ENCODE assay signal across 9 cellular contexts in genomic region chr6:90068264-90068663, GRCh38.
DNase-seq lines count a peak whose midpoint lies in the region; ATAC-seq lines count a peak whose summit lies in the region.
"Had no signal": no experiment of that assay in that cellular context is flagged by ENCODE, and none has a peak within 500 bp of the region (broad histone marks: within the 10 kb centered on the region; RNA-seq: fewer than 3 reads in every experiment).

No MANE protein-coding gene starts in this region.

- H3K9me3 Mint-ChIP-seq in activated T-cell treated with anti-CD3 and anti-CD28 coated beads, Interleukin-2, amount 50 U/mL, for 72 hours = peaks cover 0 to 2% of the 10 kb centered on the region in 2 donors

- no peaks in the 10 kb centered on the region for H3K27me3 Mint-ChIP-seq in activated T-cell treated with anti-CD3 and anti-CD28 coated beads, Interleukin-2, amount 50 U/mL, for 72 hours (ENCODE audit: low read depth)

- peak overlapping the region; percentile 71 for H3K27ac Mint-ChIP-seq in activated T-cell treated with anti-CD3 and anti-CD28 coated beads, Interleukin-2, amount 50 U/mL, for 72 hours

- H3K36me3 Mint-ChIP-seq in activated T-cell treated with anti-CD3 and anti-CD28 coated beads, Interleukin-2, amount 50 U/mL, for 72 hours (ENCODE audit: insufficient read depth in 2 of 2) = peaks cover 35 to 48% of the 10 kb centered on the region in 2 donors

- in situ Hi-C loops in Caki2 (cut with HindIII; ENCODE audit: low pct_unique_long_range_greater_than_20kb, low sequenced_read_pairs) = no loop called here

- DNase-seq in Caki2 (ENCODE audit: low read depth) (peak; percentile 14), HCEC 1CT (peak; percentile 35), kidney tubule cell (ENCODE audit: low spot score) (peak; percentile 80), NCI-H1694 (lab: John Stamatoyannopoulos, UW) (no peak)
- DNase-seq in activated T-cell treated with anti-CD3 and anti-CD28 coated beads, Interleukin-2, amount 50 U/mL, for 72 hours = peak; percentile 35 to 46
- DNase-seq in NK-92 treated with Interleukin-12 subunit alpha and Interleukin-12 subunit beta, amount 100 ng/mL, for 24 hours (lab: John Stamatoyannopoulos, UW) = no peak
- DNase-seq: NCI-H1105 had no signal

- peak; percentile 70 to 77 for ATAC-seq in activated T-cell treated with anti-CD3 and anti-CD28 coated beads, Interleukin-2, amount 50 U/mL, for 72 hours (replicated peaks in 1 of 2)
- no peak for ATAC-seq in HG02884 (IDR thresholded peaks at IDR 0.05; ENCODE audit: unreplicated experiment)
- no peak for ATAC-seq in GM21723 (IDR thresholded peaks at IDR 0.05; ENCODE audit: unreplicated experiment)

- peaks cover 88% of the 10 kb centered on the region for H3K4me1 Mint-ChIP-seq in activated T-cell treated with anti-CD3 and anti-CD28 coated beads, Interleukin-2, amount 50 U/mL, for 72 hours (ENCODE audit: low read depth)

- H3K4me3 Mint-ChIP-seq in activated T-cell treated with anti-CD3 and anti-CD28 coated beads, Interleukin-2, amount 50 U/mL, for 72 hours = peak overlapping the region; percentile 50 to 62

Comparison
In these comparisons a context has a peak if more than half of its experiments do, and no peak if none do; other contexts are left out.
1. DNase-seq: peak in Caki2 (single experiment), HCEC 1CT (single experiment), activated T-cell treated with anti-CD3 and anti-CD28 coated beads, Interleukin-2, amount 50 U/mL, for 72 hours (2 of 2) and kidney tubule cell (single experiment); none in NK-92 treated with Interleukin-12 subunit alpha and Interleukin-12 subunit beta, amount 100 ng/mL, for 24 hours (single experiment) and NCI-H1694 (single experiment).
2. ATAC-seq: peak in activated T-cell treated with anti-CD3 and anti-CD28 coated beads, Interleukin-2, amount 50 U/mL, for 72 hours (2 of 2); none in HG02884 (single experiment) and GM21723 (single experiment).